ENCODE assay signal across 1 cellular context in the genomic region with DNA sequence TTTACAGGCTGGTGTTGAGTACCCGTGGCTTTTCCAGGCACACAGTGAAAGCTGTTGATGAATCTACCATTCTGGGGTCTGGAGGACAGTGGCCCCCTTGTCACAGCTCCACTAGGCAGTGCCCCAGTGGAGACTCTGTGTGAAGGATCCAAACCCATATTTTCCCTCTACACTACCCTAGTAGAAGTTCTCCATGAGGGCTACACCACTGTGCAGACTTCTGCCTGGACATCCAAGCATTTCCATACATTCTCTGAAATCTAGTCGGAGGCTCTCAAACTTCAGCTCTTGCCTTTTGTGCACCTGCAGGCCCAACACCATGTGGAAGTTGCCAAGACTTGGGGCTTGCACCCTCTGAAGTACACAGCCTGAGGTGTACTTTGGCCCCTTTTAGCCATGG.
TF ChIP-seq lines count a peak whose summit lies in the region.

No MANE protein-coding gene starts in this region.

TF ChIP-seq in K562, 482 proteins besides CTCF, POLR2A, EP300 and RAD21 (continued from another document and continues in another):
- TF ChIP-seq CHAMP1 (IDR thresholded peaks at IDR 0.05) = peak; percentile 55; the same call in 1 of the 2 replicates
- peak; percentile 87 for TF ChIP-seq ZFP36 (IDR thresholded peaks at IDR 0.05; ENCODE audit: low read depth, low read length, partially characterized antibody)
- no peak for TF ChIP-seq E2F6 (IDR thresholded peaks at IDR 0.05; ENCODE audit: borderline replicate concordance in 1 of 2, extremely low read depth in 1 of 2, insufficient read depth in 1 of 2, insufficient read length in 1 of 2, low read depth in 1 of 2, low read length in 1 of 2, poor library complexity in 1 of 2, severe bottlenecking in 1 of 2)
- TF ChIP-seq, protein P1, sequence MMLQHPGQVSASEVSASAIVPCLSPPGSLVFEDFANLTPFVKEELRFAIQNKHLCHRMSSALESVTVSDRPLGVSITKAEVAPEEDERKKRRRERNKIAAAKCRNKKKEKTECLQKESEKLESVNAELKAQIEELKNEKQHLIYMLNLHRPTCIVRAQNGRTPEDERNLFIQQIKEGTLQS (IDR thresholded peaks at IDR 0.05) = no peak
- TF ChIP-seq, protein P1 (CRISPR knock-in tag; conservative IDR thresholded peaks at IDR 0.05) = no peak
- TF ChIP-seq CBFA2T3 (IDR thresholded peaks at IDR 0.05) = no peak
- TF ChIP-seq, protein P2, sequence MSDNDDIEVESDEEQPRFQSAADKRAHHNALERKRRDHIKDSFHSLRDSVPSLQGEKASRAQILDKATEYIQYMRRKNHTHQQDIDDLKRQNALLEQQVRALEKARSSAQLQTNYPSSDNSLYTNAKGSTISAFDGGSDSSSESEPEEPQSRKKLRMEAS (CRISPR knock-in tag; IDR thresholded peaks at IDR 0.05) = no peak
- TF ChIP-seq ILF3 (IDR thresholded peaks at IDR 0.05; ENCODE audit: borderline replicate concordance) = no peak
- no peak for TF ChIP-seq SRSF3 (IDR thresholded peaks at IDR 0.05; ENCODE audit: insufficient read depth, low read length)
- no peak for TF ChIP-seq SIN3B (IDR thresholded peaks at IDR 0.05; ENCODE audit: low read depth)
- no peak for TF ChIP-seq TAF15 (IDR thresholded peaks at IDR 0.05; ENCODE audit: low read depth, low read length)
- TF ChIP-seq ZNF280A (IDR thresholded peaks at IDR 0.05; ENCODE audit: low read depth, partially characterized antibody) = peak; percentile 92
- TF ChIP-seq CBX1 (IDR thresholded peaks at IDR 0.05; ENCODE audit: low read depth) = peak; percentile 95; the same call in 1 of the 2 replicates
- TF ChIP-seq TRIM28 (IDR thresholded peaks at IDR 0.05) = peak; percentile 97
- no peak for TF ChIP-seq ZNF57 (CRISPR knock-in tag; IDR thresholded peaks at IDR 0.05)
- TF ChIP-seq BRD4 (IDR thresholded peaks at IDR 0.05) = no peak
- TF ChIP-seq, protein P3, sequence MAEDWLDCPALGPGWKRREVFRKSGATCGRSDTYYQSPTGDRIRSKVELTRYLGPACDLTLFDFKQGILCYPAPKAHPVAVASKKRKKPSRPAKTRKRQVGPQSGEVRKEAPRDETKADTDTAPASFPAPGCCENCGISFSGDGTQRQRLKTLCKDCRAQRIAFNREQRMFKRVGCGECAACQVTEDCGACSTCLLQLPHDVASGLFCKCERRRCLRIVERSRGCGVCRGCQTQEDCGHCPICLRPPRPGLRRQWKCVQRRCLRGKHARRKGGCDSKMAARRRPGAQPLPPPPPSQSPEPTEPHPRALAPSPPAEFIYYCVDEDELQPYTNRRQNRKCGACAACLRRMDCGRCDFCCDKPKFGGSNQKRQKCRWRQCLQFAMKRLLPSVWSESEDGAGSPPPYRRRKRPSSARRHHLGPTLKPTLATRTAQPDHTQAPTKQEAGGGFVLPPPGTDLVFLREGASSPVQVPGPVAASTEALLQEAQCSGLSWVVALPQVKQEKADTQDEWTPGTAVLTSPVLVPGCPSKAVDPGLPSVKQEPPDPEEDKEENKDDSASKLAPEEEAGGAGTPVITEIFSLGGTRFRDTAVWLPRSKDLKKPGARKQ (CRISPR knock-in tag; IDR thresholded peaks at IDR 0.05) = no peak
- no peak for TF ChIP-seq TEAD2 (tag; IDR thresholded peaks at IDR 0.05)
- TF ChIP-seq MCM2 (IDR thresholded peaks at IDR 0.05; ENCODE audit: low read depth) = no peak
- TF ChIP-seq HDAC8 (tag; IDR thresholded peaks at IDR 0.05) = no peak
- TF ChIP-seq, protein P4, sequence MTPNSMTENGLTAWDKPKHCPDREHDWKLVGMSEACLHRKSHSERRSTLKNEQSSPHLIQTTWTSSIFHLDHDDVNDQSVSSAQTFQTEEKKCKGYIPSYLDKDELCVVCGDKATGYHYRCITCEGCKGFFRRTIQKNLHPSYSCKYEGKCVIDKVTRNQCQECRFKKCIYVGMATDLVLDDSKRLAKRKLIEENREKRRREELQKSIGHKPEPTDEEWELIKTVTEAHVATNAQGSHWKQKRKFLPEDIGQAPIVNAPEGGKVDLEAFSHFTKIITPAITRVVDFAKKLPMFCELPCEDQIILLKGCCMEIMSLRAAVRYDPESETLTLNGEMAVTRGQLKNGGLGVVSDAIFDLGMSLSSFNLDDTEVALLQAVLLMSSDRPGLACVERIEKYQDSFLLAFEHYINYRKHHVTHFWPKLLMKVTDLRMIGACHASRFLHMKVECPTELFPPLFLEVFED (CRISPR knock-in tag; conservative IDR thresholded peaks at IDR 0.05) = no peak
- TF ChIP-seq CBX5 (IDR thresholded peaks at IDR 0.05; ENCODE audit: borderline replicate concordance, low read depth) = peak; percentile 99
- TF ChIP-seq, protein P5, sequence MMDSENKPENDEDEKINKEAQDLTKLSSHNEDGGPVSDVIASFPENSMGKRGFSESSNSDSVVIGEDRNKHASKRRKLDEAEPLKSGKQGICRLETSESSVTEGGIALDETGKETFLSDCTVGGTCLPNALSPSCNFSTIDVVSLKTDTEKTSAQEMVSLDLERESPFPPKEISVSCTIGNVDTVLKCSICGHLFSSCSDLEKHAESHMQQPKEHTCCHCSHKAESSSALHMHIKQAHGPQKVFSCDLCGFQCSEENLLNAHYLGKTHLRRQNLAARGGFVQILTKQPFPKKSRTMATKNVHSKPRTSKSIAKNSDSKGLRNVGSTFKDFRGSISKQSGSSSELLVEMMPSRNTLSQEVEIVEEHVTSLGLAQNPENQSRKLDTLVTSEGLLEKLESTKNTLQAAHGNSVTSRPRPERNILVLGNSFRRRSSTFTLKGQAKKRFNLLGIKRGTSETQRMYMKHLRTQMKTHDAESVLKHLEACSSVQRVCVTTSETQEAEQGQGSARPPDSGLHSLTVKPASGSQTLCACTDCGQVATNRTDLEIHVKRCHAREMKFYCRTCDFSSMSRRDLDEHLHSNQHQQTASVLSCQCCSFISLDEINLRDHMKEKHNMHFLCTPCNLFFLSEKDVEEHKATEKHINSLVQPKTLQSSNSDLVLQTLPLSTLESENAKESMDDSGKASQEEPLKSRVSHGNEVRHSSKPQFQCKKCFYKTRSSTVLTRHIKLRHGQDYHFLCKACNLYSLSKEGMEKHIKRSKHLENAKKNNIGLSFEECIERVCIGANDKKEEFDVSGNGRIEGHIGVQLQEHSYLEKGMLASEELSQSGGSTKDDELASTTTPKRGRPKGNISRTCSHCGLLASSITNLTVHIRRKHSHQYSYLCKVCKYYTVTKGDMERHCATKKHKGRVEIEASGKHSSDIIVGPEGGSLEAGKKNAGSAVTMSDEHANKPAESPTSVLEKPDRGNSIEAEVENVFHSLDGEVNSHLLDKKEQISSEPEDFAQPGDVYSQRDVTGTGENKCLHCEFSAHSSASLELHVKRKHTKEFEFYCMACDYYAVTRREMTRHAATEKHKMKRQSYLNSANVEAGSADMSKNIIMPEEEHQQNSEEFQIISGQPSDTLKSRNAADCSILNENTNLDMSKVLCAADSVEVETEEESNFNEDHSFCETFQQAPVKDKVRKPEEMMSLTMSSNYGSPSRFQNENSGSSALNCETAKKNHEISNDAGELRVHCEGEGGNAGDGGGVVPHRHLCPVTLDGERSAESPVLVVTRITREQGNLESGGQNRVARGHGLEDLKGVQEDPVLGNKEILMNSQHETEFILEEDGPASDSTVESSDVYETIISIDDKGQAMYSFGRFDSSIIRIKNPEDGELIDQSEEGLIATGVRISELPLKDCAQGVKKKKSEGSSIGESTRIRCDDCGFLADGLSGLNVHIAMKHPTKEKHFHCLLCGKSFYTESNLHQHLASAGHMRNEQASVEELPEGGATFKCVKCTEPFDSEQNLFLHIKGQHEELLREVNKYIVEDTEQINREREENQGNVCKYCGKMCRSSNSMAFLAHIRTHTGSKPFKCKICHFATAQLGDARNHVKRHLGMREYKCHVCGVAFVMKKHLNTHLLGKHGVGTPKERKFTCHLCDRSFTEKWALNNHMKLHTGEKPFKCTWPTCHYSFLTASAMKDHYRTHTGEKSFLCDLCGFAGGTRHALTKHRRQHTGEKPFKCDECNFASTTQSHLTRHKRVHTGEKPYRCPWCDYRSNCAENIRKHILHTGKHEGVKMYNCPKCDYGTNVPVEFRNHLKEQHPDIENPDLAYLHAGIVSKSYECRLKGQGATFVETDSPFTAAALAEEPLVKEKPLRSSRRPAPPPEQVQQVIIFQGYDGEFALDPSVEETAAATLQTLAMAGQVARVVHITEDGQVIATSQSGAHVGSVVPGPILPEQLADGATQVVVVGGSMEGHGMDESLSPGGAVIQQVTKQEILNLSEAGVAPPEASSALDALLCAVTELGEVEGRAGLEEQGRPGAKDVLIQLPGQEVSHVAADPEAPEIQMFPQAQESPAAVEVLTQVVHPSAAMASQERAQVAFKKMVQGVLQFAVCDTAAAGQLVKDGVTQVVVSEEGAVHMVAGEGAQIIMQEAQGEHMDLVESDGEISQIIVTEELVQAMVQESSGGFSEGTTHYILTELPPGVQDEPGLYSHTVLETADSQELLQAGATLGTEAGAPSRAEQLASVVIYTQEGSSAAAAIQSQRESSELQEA (IDR thresholded peaks at IDR 0.05; ENCODE audit: low read depth) = no peak
- TF ChIP-seq HDGF (IDR thresholded peaks at IDR 0.05) = no peak
- TF ChIP-seq ZEB2 (IDR thresholded peaks at IDR 0.05) = peak; percentile 48; the same call in 1 of the 2 replicates
- TF ChIP-seq KAT2B (IDR thresholded peaks at IDR 0.05; ENCODE audit: low read depth, low read length) = no peak
- TF ChIP-seq MTA2 (IDR thresholded peaks at IDR 0.05; ENCODE audit: low read depth) = no peak
- TF ChIP-seq ZNF24 (IDR thresholded peaks at IDR 0.05) = no peak
- TF ChIP-seq, protein P6, sequence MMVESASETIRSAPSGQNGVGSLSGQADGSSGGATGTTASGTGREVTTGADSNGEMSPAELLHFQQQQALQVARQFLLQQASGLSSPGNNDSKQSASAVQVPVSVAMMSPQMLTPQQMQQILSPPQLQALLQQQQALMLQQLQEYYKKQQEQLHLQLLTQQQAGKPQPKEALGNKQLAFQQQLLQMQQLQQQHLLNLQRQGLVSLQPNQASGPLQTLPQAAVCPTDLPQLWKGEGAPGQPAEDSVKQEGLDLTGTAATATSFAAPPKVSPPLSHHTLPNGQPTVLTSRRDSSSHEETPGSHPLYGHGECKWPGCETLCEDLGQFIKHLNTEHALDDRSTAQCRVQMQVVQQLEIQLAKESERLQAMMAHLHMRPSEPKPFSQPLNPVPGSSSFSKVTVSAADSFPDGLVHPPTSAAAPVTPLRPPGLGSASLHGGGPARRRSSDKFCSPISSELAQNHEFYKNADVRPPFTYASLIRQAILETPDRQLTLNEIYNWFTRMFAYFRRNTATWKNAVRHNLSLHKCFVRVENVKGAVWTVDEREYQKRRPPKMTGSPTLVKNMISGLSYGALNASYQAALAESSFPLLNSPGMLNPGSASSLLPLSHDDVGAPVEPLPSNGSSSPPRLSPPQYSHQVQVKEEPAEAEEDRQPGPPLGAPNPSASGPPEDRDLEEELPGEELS (CRISPR knock-in tag; IDR thresholded peaks at IDR 0.05; ENCODE audit: borderline replicate concordance) = no peak
- no peak for TF ChIP-seq KLF10 (CRISPR knock-in tag; IDR thresholded peaks at IDR 0.05)
- peak; percentile 19 to 99 for TF ChIP-seq CBX3 (IDR thresholded peaks at IDR 0.05; ENCODE audit: borderline replicate concordance in 1 of 2, low read length in 2 of 2)
- TF ChIP-seq, protein P7, sequence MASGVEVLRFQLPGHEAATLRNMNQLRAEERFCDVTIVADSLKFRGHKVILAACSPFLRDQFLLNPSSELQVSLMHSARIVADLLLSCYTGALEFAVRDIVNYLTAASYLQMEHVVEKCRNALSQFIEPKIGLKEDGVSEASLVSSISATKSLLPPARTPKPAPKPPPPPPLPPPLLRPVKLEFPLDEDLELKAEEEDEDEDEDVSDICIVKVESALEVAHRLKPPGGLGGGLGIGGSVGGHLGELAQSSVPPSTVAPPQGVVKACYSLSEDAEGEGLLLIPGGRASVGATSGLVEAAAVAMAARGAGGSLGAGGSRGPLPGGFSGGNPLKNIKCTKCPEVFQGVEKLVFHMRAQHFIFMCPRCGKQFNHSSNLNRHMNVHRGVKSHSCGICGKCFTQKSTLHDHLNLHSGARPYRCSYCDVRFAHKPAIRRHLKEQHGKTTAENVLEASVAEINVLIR (CRISPR knock-in tag; IDR thresholded peaks at IDR 0.05) = no peak
- TF ChIP-seq ZNF717 (CRISPR knock-in tag; IDR thresholded peaks at IDR 0.05) = no peak
- 0 out of 2 replicates have a peak, but pooled peaks have one; percentile 53 for TF ChIP-seq HLTF (IDR thresholded peaks at IDR 0.05)
- no peak for TF ChIP-seq ASH1L (IDR thresholded peaks at IDR 0.05; ENCODE audit: borderline replicate concordance, low read depth, partially characterized antibody)
- TF ChIP-seq, protein P8, sequence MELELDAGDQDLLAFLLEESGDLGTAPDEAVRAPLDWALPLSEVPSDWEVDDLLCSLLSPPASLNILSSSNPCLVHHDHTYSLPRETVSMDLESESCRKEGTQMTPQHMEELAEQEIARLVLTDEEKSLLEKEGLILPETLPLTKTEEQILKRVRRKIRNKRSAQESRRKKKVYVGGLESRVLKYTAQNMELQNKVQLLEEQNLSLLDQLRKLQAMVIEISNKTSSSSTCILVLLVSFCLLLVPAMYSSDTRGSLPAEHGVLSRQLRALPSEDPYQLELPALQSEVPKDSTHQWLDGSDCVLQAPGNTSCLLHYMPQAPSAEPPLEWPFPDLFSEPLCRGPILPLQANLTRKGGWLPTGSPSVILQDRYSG (tag; conservative IDR thresholded peaks at IDR 0.05; ENCODE audit: low read depth) = no peak
